ENCODE assay signal across 9 cellular contexts in genomic region chrX:13013353-13014110, GRCh38. TPM values are rescaled to one million over a fixed set of nuclear protein-coding genes. Genes with fewer than 3 reads are reported as not detected.
DNase-seq lines count a peak whose midpoint lies in the region; ATAC-seq and TF ChIP-seq lines count a peak whose summit lies in the region.
"Had no signal": no experiment of that assay in that cellular context is flagged by ENCODE, and none has a peak within 500 bp of the region (broad histone marks: within the 10 kb centered on the region; RNA-seq: fewer than 3 reads in every experiment).

No MANE protein-coding gene starts in this region.

- H3K36me3 Mint-ChIP-seq in activated T-cell treated with anti-CD3 and anti-CD28 coated beads, Interleukin-2, amount 50 U/mL, for 4 hours (ENCODE audit: insufficient read depth) = no peaks in the 10 kb centered on the region

- ATAC-seq in activated T-cell treated with anti-CD3 and anti-CD28 coated beads, Interleukin-2, amount 50 U/mL, for 4 hours = peak; percentile 87 to 91
- peak; percentile 85 for ATAC-seq in HG02938 (IDR thresholded peaks at IDR 0.05; ENCODE audit: unreplicated experiment)
- ATAC-seq in stimulated activated naive CD8-positive, alpha-beta T cell treated with anti-CD3 and anti-CD28 coated beads, Interleukin-15, Interleukin-2, amounts not matched to agents 100 U/mL and 50 U/mL, for 24 hours = peak; percentile 89

- H3K9me3 Mint-ChIP-seq in activated T-cell treated with anti-CD3 and anti-CD28 coated beads, Interleukin-2, amount 50 U/mL, for 4 hours = no peaks in the 10 kb centered on the region

- no peaks in the 10 kb centered on the region for H3K27me3 Mint-ChIP-seq in activated T-cell treated with anti-CD3 and anti-CD28 coated beads, Interleukin-2, amount 50 U/mL, for 4 hours (ENCODE audit: low read depth)

- no peak for DNase-seq in activated T-cell treated with anti-CD3 and anti-CD28 coated beads, Interleukin-2, amount 50 U/mL, for 4 hours
- DNase-seq in activated T-cell treated with anti-CD3 and anti-CD28 coated beads, Interleukin-2, amount 50 U/mL, for 1 hour = no peak
- DNase-seq in OCI-M2 (lab: John Stamatoyannopoulos, UW; ENCODE audit: unreplicated experiment) = peak; percentile 27
- DNase-seq in fibroblast of pulmonary artery (ENCODE audit: low read depth) = peak; percentile 72
- no peak for DNase-seq in stimulated activated naive CD8-positive, alpha-beta T cell treated with anti-CD3 and anti-CD28 coated beads, Interleukin-15, Interleukin-2, amounts not matched to agents 100 U/mL and 50 U/mL, for 24 hours
- no peak for DNase-seq in effector CD4-positive, alpha-beta T cell
- DNase-seq in GM03348 (ENCODE audit: low spot score) = no peak

- no peak for TF ChIP-seq CTCF in fibroblast of pulmonary artery (IDR thresholded peaks at IDR 0.05; ENCODE audit: low read length, missing control alignments)

- H3K4me1 Mint-ChIP-seq in activated T-cell treated with anti-CD3 and anti-CD28 coated beads, Interleukin-2, amount 50 U/mL, for 4 hours (ENCODE audit: low read depth) = peaks cover 59% of the 10 kb centered on the region

- peak overlapping the region; percentile 55 for H3K4me3 Mint-ChIP-seq in activated T-cell treated with anti-CD3 and anti-CD28 coated beads, Interleukin-2, amount 50 U/mL, for 4 hours

- H3K4me3 ChIP-seq in fibroblast of pulmonary artery (replicated peaks; ENCODE audit: low read depth, low read length) = no peak overlapping the region

RNA-seq across cellular contexts. Expression of gene FAM9C, which starts 30.9 kb away (rescaled TPM):
- total RNA-seq in activated T-cell treated with anti-CD3 and anti-CD28 coated beads, Interleukin-2, amount 50 U/mL, for 4 hours = not detected
- total RNA-seq: Daoy had no signal

RNA-seq across cellular contexts. Expression of gene TMSB4X, which starts 38.6 kb away (rescaled TPM):
- 1,000 to 10,000 TPM; 1,344 to 1,576 (median 1,475) TPM for total RNA-seq in activated T-cell treated with anti-CD3 and anti-CD28 coated beads, Interleukin-2, amount 50 U/mL, for 4 hours

Comparison
In these comparisons a context has a peak if more than half of its experiments do, and no peak if none do; other contexts are left out.
1. DNase-seq: peak in OCI-M2 (single experiment) and fibroblast of pulmonary artery (single experiment); none in activated T-cell treated with anti-CD3 and anti-CD28 coated beads, Interleukin-2, amount 50 U/mL, for 4 hours (single experiment), activated T-cell treated with anti-CD3 and anti-CD28 coated beads, Interleukin-2, amount 50 U/mL, for 1 hour (single experiment), stimulated activated naive CD8-positive, alpha-beta T cell treated with anti-CD3 and anti-CD28 coated beads, Interleukin-15, Interleukin-2, amounts not matched to agents 100 U/mL and 50 U/mL, for 24 hours (single experiment), effector CD4-positive, alpha-beta T cell (single experiment) and GM03348 (single experiment).
2. Peak in every context shown above with its lines, with median percentiles within 50 percentile points of each other: ATAC-seq.